8 cellular contexts compared by ENCODE assay signal in genomic region chr3:131796558-131796957, GRCh38.
DNase-seq lines count a peak whose midpoint lies in the region; ATAC-seq and TF ChIP-seq lines count a peak whose summit lies in the region.
"Had no signal": no experiment of that assay in that cellular context is flagged by ENCODE, and none has a peak within 500 bp of the region (broad histone marks: within the 10 kb centered on the region; RNA-seq: fewer than 3 reads in every experiment).

No MANE protein-coding gene starts in this region.

- H3K27ac ChIP-seq in upper lobe of right lung (no peak overlapping the region), right cardiac atrium (ENCODE audit: low read length) (no peak overlapping the region)
- H3K27ac ChIP-seq: RWPE1 had no signal

- no peaks in the 10 kb centered on the region for H3K36me3 ChIP-seq in upper lobe of right lung

- WGBS in right cardiac atrium = 58% methylated on average over 3 of the region's 3 CpGs

- no peak overlapping the region for H3K4me3 ChIP-seq in upper lobe of right lung
- H3K4me3 ChIP-seq in right cardiac atrium (ENCODE audit: low read length) = no peak overlapping the region

- ATAC-seq in GM19023 (IDR thresholded peaks at IDR 0.05; ENCODE audit: unreplicated experiment) = peak; percentile 56
- ATAC-seq in HG02763 (IDR thresholded peaks at IDR 0.05; ENCODE audit: unreplicated experiment) = peak; percentile 77
- no peak for ATAC-seq in upper lobe of right lung
- no peak for ATAC-seq in right cardiac atrium

- H3K4me1 ChIP-seq in upper lobe of right lung (peaks cover 10% of the 10 kb centered on the region), right cardiac atrium (ENCODE audit: control insufficient read depth, insufficient read depth, low read length) (no peaks in the 10 kb centered on the region)

- DNase-seq in NCI-H69 (lab: John Stamatoyannopoulos, UW) (peak; percentile 34), putamen (ENCODE audit: low spot score) (peak; percentile 17), upper lobe of right lung (no peak), NCI-H2196 treated with DMSO at 0.1 percent for 48 hours (lab: John Stamatoyannopoulos, UW; ENCODE audit: unreplicated experiment) (no peak), right cardiac atrium (no peak)

- intact Hi-C loops in upper lobe of right lung (cut with DNase I) = no loop called here
- intact Hi-C loops in right cardiac atrium (cut with DNase I) = loop anchor here in 3 of 4 donors (5.0 to 10.0 kb wide), 2 partner anchors 231 to 378 kb away; no protein-coding TSS in a partner anchor

- H3K27me3 ChIP-seq in upper lobe of right lung (no peaks in the 10 kb centered on the region), right cardiac atrium (ENCODE audit: control insufficient read depth, insufficient read depth) (no peaks in the 10 kb centered on the region)

- no peak for TF ChIP-seq CTCF in upper lobe of right lung (IDR thresholded peaks at IDR 0.05)

- no peaks in the 10 kb centered on the region for H3K9me3 ChIP-seq in upper lobe of right lung
- no peaks in the 10 kb centered on the region for H3K9me3 ChIP-seq in right cardiac atrium (ENCODE audit: control insufficient read depth, low read length)

Comparison
In these comparisons a context has a peak if more than half of its experiments do, and no peak if none do; other contexts are left out.
1. ATAC-seq: peak in GM19023 (single experiment) and HG02763 (single experiment); none in upper lobe of right lung (single experiment) and right cardiac atrium (0 of 2).
2. DNase-seq: peak in NCI-H69 (single experiment) and putamen (single experiment); none in upper lobe of right lung (single experiment), NCI-H2196 treated with DMSO at 0.1 percent for 48 hours (single experiment) and right cardiac atrium (0 of 3).